In genomic region chr3:46978985-46979944, GRCh38 we compare ENCODE assay signal across 8 cellular contexts. TPM values are rescaled to one million over a fixed set of nuclear protein-coding genes. Genes with fewer than 3 reads are reported as not detected.
DNase-seq lines count a peak whose midpoint lies in the region; ATAC-seq and TF ChIP-seq lines count a peak whose summit lies in the region.

NBEAL2 (plus strand) TSS chr3:46979666; CDS start chr3:46979862, 196 bp downstream.

- no peaks in the 10 kb centered on the region for H3K4me1 ChIP-seq in BE2C

- no peaks in the 10 kb centered on the region for H3K36me3 ChIP-seq in BE2C

- H3K9me3 Mint-ChIP-seq in activated CD4-positive, alpha-beta T cell treated with anti-CD3 and anti-CD28 coated beads for 36 hours (ENCODE audit: low read depth), result no peaks in the 10 kb centered on the region

- DNase-seq in BE2C (peak; percentile 92), GM19238 (ENCODE audit: insufficient read length, low spot score) (peak; percentile 95), NCI-H524 (lab: John Stamatoyannopoulos, UW) (peak; percentile 48 to 82)
- peak; percentile 99 for DNase-seq in activated CD4-positive, alpha-beta T cell treated with anti-CD3 and anti-CD28 coated beads for 36 hours
- DNase-seq in stimulated activated CD4-positive, alpha-beta T cell treated with anti-CD3 and anti-CD28 coated beads, Interleukin-1b, Interleukin-23, amount 100 ng/mL, for 24 hours (ENCODE audit: low read depth in 4 of 4, low spot score in 1 of 4), result peak; percentile 89 to 97 (median 92)

- peaks cover 53% of the 10 kb centered on the region for H3K4me1 Mint-ChIP-seq in activated CD4-positive, alpha-beta T cell treated with anti-CD3 and anti-CD28 coated beads for 36 hours

- H3K9me3 ChIP-seq in BE2C, result no peaks in the 10 kb centered on the region

- peak within 1 kb of the TSS; percentile 92 for H3K4me3 Mint-ChIP-seq in activated CD4-positive, alpha-beta T cell treated with anti-CD3 and anti-CD28 coated beads for 36 hours

- no peaks in the 10 kb centered on the region for H3K27me3 Mint-ChIP-seq in activated CD4-positive, alpha-beta T cell treated with anti-CD3 and anti-CD28 coated beads for 36 hours

- TF ChIP-seq CTCF in BE2C (IDR thresholded peaks at IDR 0.05; ENCODE audit: low read depth, low read length), result no peak

- H3K27me3 ChIP-seq in BE2C (no peaks in the 10 kb centered on the region), layer of hippocampus (ENCODE audit: control insufficient read depth, insufficient read depth, low read length) (no peaks in the 10 kb centered on the region)

- POLR2A ChIA-PET in activated CD4-positive, alpha-beta T cell treated with anti-CD3 and anti-CD28 coated beads for 36 hours (lab: Charles Lee), result interaction anchor here (0.5 to 2.7 kb wide), 7 partner anchors 13 to 401 kb away, joined by 3 to 12 read pairs (median 3); partner anchors contain the start of gene PTPN23

- H3K27ac ChIP-seq in cingulate gyrus (ENCODE audit: low read depth, low read length), result peak within 1 kb of the TSS; percentile 81
- H3K27ac ChIP-seq in layer of hippocampus (ENCODE audit: low read depth, low read length), result peak within 1 kb of the TSS; percentile 75

- peak; percentile 63 for ATAC-seq in HG03439 (IDR thresholded peaks at IDR 0.05; ENCODE audit: unreplicated experiment)
- peak; percentile 86 for ATAC-seq in activated CD4-positive, alpha-beta T cell treated with anti-CD3 and anti-CD28 coated beads for 36 hours

- H3K36me3 Mint-ChIP-seq in activated CD4-positive, alpha-beta T cell treated with anti-CD3 and anti-CD28 coated beads for 36 hours (ENCODE audit: low read depth), result peaks cover 14% of the 10 kb centered on the region

- CTCF ChIA-PET in activated CD4-positive, alpha-beta T cell treated with anti-CD3 and anti-CD28 coated beads for 36 hours (lab: Charles Lee), result interaction anchor here (0.6 kb wide), 1 partner anchor 136 kb away, joined by 3 read pairs; no protein-coding TSS in a partner anchor

- peak within 1 kb of the TSS; percentile 94 for H3K27ac Mint-ChIP-seq in activated CD4-positive, alpha-beta T cell treated with anti-CD3 and anti-CD28 coated beads for 36 hours

- peak within 1 kb of the TSS; percentile 63 for H3K4me3 ChIP-seq in BE2C (ENCODE audit: low read depth, low read length)

- intact Hi-C loops in activated CD4-positive, alpha-beta T cell treated with anti-CD3 and anti-CD28 coated beads for 36 hours (cut with DNase I, micrococcal nuclease), result loop anchor here (1.0 to 5.0 kb wide), 7 partner anchors 8 to 1292 kb away; partner anchors contain the start of genes PTPN23 (in 1 of the 2), SACM1L (in 1 of the 2), SCAP (in 1 of the 2) and SMARCC1 (in 1 of the 2)

RNA-seq across cellular contexts. Expression of gene NBEAL2, which starts in this region (rescaled TPM):
- polyA plus RNA-seq in BE2C (2012; ENCODE audit: insufficient read depth, insufficient read length, low read depth), result 16.3 TPM
- total RNA-seq in activated CD4-positive, alpha-beta T cell treated with anti-CD3 and anti-CD28 coated beads for 36 hours, result 10 to 100 TPM; 83.4 to 84.9 TPM

Comparison
In these comparisons a context has a peak if more than half of its experiments do, and no peak if none do; other contexts are left out.
1. Peak in every context shown above with its lines: DNase-seq, ATAC-seq, H3K4me3 ChIP-seq and H3K27ac ChIP-seq.